In genomic region chr7:70142247-70142932, GRCh38 we compare ENCODE assay signal across 25 cellular contexts.
"Had no signal": no experiment of that assay in that cellular context is flagged by ENCODE, and none has a peak within 500 bp of the region (broad histone marks: within the 10 kb centered on the region; RNA-seq: fewer than 3 reads in every experiment).

No MANE protein-coding gene starts in this region.

- H3K9me3 ChIP-seq: adrenal gland, breast epithelium had no signal

- H3K4me3 Mint-ChIP-seq: activated CD4-positive, alpha-beta T cell treated with anti-CD3 and anti-CD28 coated beads, Interleukin-2, amount 10 ng/mL, durations not matched to agents 24 days and 14 days; activated naive CD4-positive, alpha-beta T cell treated with anti-CD3 and anti-CD28 coated beads, Interleukin-2, amount 10 ng/mL, durations not matched to agents 7 days and 5 days; activated naive CD8-positive, alpha-beta T cell treated with anti-CD3 and anti-CD28 coated beads for 36 hours; activated T-helper 17 cell treated with anti-CD3 and anti-CD28 coated beads, Interleukin-2, amount 50 U/mL, for 72 hours; T-helper 2 cell treated with Interferon-gamma antibody and Interleukin-4, amounts not matched to agents 5 μg/mL and 100 μg/mL, for 36 hours; WTC11 had no signal

- H3K36me3 Mint-ChIP-seq: activated naive CD4-positive, alpha-beta T cell treated with anti-CD3 and anti-CD28 coated beads, Interleukin-2, amount 10 ng/mL, durations not matched to agents 7 days and 5 days; activated naive CD8-positive, alpha-beta T cell treated with anti-CD3 and anti-CD28 coated beads for 36 hours; WTC11 had no signal

- H3K4me1 Mint-ChIP-seq: activated CD4-positive, alpha-beta T cell treated with anti-CD3 and anti-CD28 coated beads, Interleukin-2, amount 10 ng/mL, durations not matched to agents 24 days and 14 days; activated naive CD4-positive, alpha-beta T cell treated with anti-CD3 and anti-CD28 coated beads, Interleukin-2, amount 10 ng/mL, durations not matched to agents 7 days and 5 days; activated naive CD8-positive, alpha-beta T cell treated with anti-CD3 and anti-CD28 coated beads for 36 hours; activated T-helper 17 cell treated with anti-CD3 and anti-CD28 coated beads, Interleukin-2, amount 50 U/mL, for 72 hours; WTC11 had no signal

- H3K4me1 ChIP-seq: adrenal gland, breast epithelium had no signal

- H3K4me3 ChIP-seq: adrenal gland, breast epithelium, SK-N-MC had no signal

- H3K9me3 Mint-ChIP-seq: activated CD4-positive, alpha-beta T cell treated with anti-CD3 and anti-CD28 coated beads, Interleukin-2, amount 10 ng/mL, durations not matched to agents 24 days and 14 days; activated naive CD4-positive, alpha-beta T cell treated with anti-CD3 and anti-CD28 coated beads, Interleukin-2, amount 10 ng/mL, durations not matched to agents 7 days and 5 days; activated naive CD8-positive, alpha-beta T cell treated with anti-CD3 and anti-CD28 coated beads for 36 hours; activated T-helper 17 cell treated with anti-CD3 and anti-CD28 coated beads, Interleukin-2, amount 50 U/mL, for 72 hours; T-helper 2 cell treated with Interferon-gamma antibody and Interleukin-4, amounts not matched to agents 5 μg/mL and 100 μg/mL, for 36 hours; WTC11 had no signal

- H3K27ac ChIP-seq: adrenal gland, breast epithelium, SK-N-MC had no signal

- ATAC-seq: activated T-helper 17 cell treated with anti-CD3 and anti-CD28 coated beads, Interleukin-2, amount 50 U/mL, for 72 hours; WTC11 had no signal

- H3K27me3 Mint-ChIP-seq: activated CD4-positive, alpha-beta T cell treated with anti-CD3 and anti-CD28 coated beads, Interleukin-2, amount 10 ng/mL, durations not matched to agents 24 days and 14 days; activated naive CD4-positive, alpha-beta T cell treated with anti-CD3 and anti-CD28 coated beads, Interleukin-2, amount 10 ng/mL, durations not matched to agents 7 days and 5 days had no signal

- DNase-seq: activated CD4-positive, alpha-beta T cell treated with anti-CD3 and anti-CD28 coated beads, Interleukin-2, amount 10 ng/mL, durations not matched to agents 24 days and 14 days; activated CD4-positive, alpha-beta T cell treated with anti-CD3 and anti-CD28 coated beads, Interleukin-2, amount 50 U/mL, for 48 hours; activated CD4-positive, CD25-positive, alpha-beta regulatory T cell treated with anti-CD3 and anti-CD28 coated beads, Interleukin-2, amount 50 U/mL, for 72 hours; activated CD8-positive, alpha-beta memory T cell treated with anti-CD3 and anti-CD28 coated beads for 24 hours; activated gamma-delta T cell; activated naive CD4-positive, alpha-beta T cell treated with anti-CD3 and anti-CD28 coated beads, Interleukin-2, amount 10 ng/mL, durations not matched to agents 7 days and 5 days; activated naive CD8-positive, alpha-beta T cell treated with anti-CD3 and anti-CD28 coated beads for 36 hours; activated T-cell treated with anti-CD3 and anti-CD28 coated beads, Interleukin-2, amount 50 U/mL, for 48 hours; adrenal gland; anterior cingulate cortex; central memory CD4-positive, alpha-beta T cell; NCI-H1048; NCI-H146; NCI-H2171; NCI-H2227 treated with DMSO at 0.1 percent for 48 hours; NCI-H446 treated with DMSO at 0.1 percent for 48 hours; NCI-H524 treated with DMSO at 0.1 percent for 48 hours; NCI-H748 treated with DMSO at 0.1 percent for 48 hours; SIG-M5; SW 1271 had no signal

- H3K36me3 ChIP-seq: adrenal gland, breast epithelium had no signal

- H3K27me3 ChIP-seq: adrenal gland, breast epithelium had no signal
